In the genomic region with DNA sequence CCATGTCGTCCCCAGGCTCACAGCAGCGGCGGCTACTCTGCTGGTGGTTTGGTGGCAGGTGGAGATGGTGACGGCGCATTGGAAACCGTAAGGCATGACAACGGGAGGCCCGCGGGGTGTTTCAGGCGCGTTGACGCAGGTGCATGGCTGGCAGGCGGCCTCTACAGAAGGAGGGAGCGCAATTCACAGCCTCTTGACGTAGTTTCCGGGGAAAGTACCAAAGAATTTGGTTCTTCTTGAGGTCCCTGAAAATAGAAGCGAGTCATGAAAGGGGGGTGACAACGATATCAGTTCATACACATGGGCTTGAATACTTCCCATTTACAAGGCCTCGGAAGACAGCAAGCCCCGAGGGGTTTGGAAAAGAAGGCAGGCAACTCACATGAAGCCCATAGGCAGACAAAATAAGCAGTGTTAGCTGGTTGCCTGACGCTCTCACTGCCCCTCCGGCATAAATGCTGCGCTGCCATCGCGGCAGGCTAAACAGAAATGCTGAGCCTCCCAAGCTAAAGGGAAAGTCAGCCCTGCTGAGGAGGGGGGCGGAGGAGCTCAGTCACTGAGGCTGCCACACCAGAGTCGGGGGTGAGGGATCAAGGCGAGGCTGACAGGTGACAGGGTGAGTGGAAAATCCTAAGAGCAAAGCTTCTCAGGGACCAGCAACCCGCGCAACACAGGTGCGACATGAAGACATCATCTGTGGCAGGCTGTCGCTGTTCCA, we compare ENCODE assay signal across 8 cellular contexts. TPM values are rescaled to one million over a fixed set of nuclear protein-coding genes. Genes with fewer than 3 reads are reported as not detected.
DNase-seq lines count a peak whose midpoint lies in the region; ATAC-seq and TF ChIP-seq lines count a peak whose summit lies in the region.

No MANE protein-coding gene starts in this region.

- POLR2A ChIA-PET in HEK293T (lab: Yijun Ruan, JAX): no interaction called here

- CTCF ChIA-PET in HEK293T (lab: Yijun Ruan, JAX): interaction anchor here (1.0 to 4.8 kb wide), 2 partner anchors 10 to 434 kb away, joined by 6 to 21 read pairs; no protein-coding TSS in a partner anchor

- in situ Hi-C loops in KBM-7 (cut with MboI; ENCODE audit: low pct_unique_long_range_greater_than_20kb, low sequenced_read_pairs): no loop called here

- H3K4me3 ChIP-seq in GM12865 (ENCODE audit: low read depth, low read length) (peak overlapping the region; percentile 43), neural cell (ENCODE audit: low read length) (peak overlapping the region; percentile 21)

- no peaks in the 10 kb centered on the region for H3K27me3 ChIP-seq in neural cell (ENCODE audit: insufficient read depth, low read depth, low read length)

- H3K9ac ChIP-seq in neural cell (ENCODE audit: low read length): no peak overlapping the region

- H4K20me1 ChIP-seq in neural cell (ENCODE audit: insufficient read depth): no peaks in the 10 kb centered on the region

- no peaks in the 10 kb centered on the region for H3K9me2 ChIP-seq in neural cell (ENCODE audit: insufficient read depth, low read length)

- no peaks in the 10 kb centered on the region for H3K9me3 ChIP-seq in neural cell (ENCODE audit: low read length)

- H3K4me2 ChIP-seq in neural cell (ENCODE audit: low read length): no peak overlapping the region

- H3K27ac ChIP-seq in neural cell (ENCODE audit: low read length): no peak overlapping the region

- TF ChIP-seq EP300 in neural cell (conservative IDR thresholded peaks at IDR 0.05; ENCODE audit: poor library complexity, severe bottlenecking): no peak

- DNase-seq in GM12865 (ENCODE audit: low read depth) (peak; percentile 89), RPMI8226 (peak; percentile 48), KBM-7 (no peak), HEK293T (ENCODE audit: extremely low spot score) (no peak), mucosa of gallbladder (ENCODE audit: low spot score) (no peak)
- peak; percentile 25 for DNase-seq in activated naive CD8-positive, alpha-beta T cell treated with anti-CD3 and anti-CD28 coated beads, Interleukin-2, amount 50 U/mL, for 16 hours (ENCODE audit: low read depth, low spot score)

- no peaks in the 10 kb centered on the region for H3K36me3 ChIP-seq in neural cell (ENCODE audit: insufficient read depth, low read length)

- H3K79me2 ChIP-seq in neural cell (replicated peaks; ENCODE audit: insufficient read depth, low read length): no peaks in the 10 kb centered on the region

- ATAC-seq in GM21786 (IDR thresholded peaks at IDR 0.05; ENCODE audit: unreplicated experiment): peak; percentile 98

- TF ChIP-seq RAD21 in neural cell (conservative IDR thresholded peaks at IDR 0.05): no peak

- no peak for TF ChIP-seq CTCF in GM12865 (IDR thresholded peaks at IDR 0.05; ENCODE audit: insufficient read depth, low read depth, low read length, missing control alignments)
- TF ChIP-seq CTCF in neural cell (IDR thresholded peaks at IDR 0.05; ENCODE audit: poor library complexity, severe bottlenecking): no peak

- H2AFZ ChIP-seq in neural cell (ENCODE audit: low read depth, low read length): no peak overlapping the region

- H3F3A ChIP-seq in neural cell (ENCODE audit: insufficient read depth, low read length, poor library complexity, severe bottlenecking): no peaks in the 10 kb centered on the region

TF ChIP-seq in neural cell, 6 proteins besides CTCF, POLR2A, EP300 and RAD21:
- TF ChIP-seq EZH2 (IDR thresholded peaks at IDR 0.05; ENCODE audit: borderline replicate concordance, insufficient read depth, low read length, poor library complexity, severe bottlenecking): no peak
- no peak for TF ChIP-seq TAF1 (IDR thresholded peaks at IDR 0.05; ENCODE audit: low read depth)
- TF ChIP-seq MXI1 (conservative IDR thresholded peaks at IDR 0.05; ENCODE audit: poor library complexity, severe bottlenecking): no peak
- no peak for TF ChIP-seq POLR2AphosphoS5 (IDR thresholded peaks at IDR 0.05)

TF ChIP-seq in HEK293T, 16 proteins besides CTCF, POLR2A, EP300 and RAD21:
- TF ChIP-seq FOXM1 (IDR thresholded peaks at IDR 0.05; ENCODE audit: borderline replicate concordance) (no peak), HDGF (IDR thresholded peaks at IDR 0.05; ENCODE audit: borderline replicate concordance) (no peak), PKNOX1 (IDR thresholded peaks at IDR 0.05) (no peak), FOXK2 (IDR thresholded peaks at IDR 0.05) (no peak)

RNA-seq across cellular contexts. Expression of gene PDLIM3, which starts 52.3 kb away (rescaled TPM):
- 1.8 and 2.2 TPM in 2 replicates for polyA plus RNA-seq in neural cell
- 0.81 and 1.5 TPM in 2 replicates for polyA minus RNA-seq in neural cell
- 85.5 TPM for total RNA-seq in mucosa of gallbladder

Comparison
In these comparisons a context has a peak if more than half of its experiments do, and no peak if none do; other contexts are left out.
1. DNase-seq: peak in GM12865 (single experiment), RPMI8226 (single experiment) and activated naive CD8-positive, alpha-beta T cell treated with anti-CD3 and anti-CD28 coated beads, Interleukin-2, amount 50 U/mL, for 16 hours (single experiment); none in KBM-7 (single experiment), HEK293T (single experiment) and mucosa of gallbladder (single experiment).